In genomic region chr9:125189011-125189360, GRCh38 we compare ENCODE assay signal across 8 cellular contexts. TPM values are rescaled to one million over a fixed set of nuclear protein-coding genes. Genes with fewer than 3 reads are reported as not detected.
DNase-seq lines count a peak whose midpoint lies in the region; ATAC-seq, FAIRE-seq and TF ChIP-seq lines count a peak whose summit lies in the region.

No MANE protein-coding gene starts in this region.

- H3K4me2 ChIP-seq in OCI-LY7 (ENCODE audit: low read length): peak overlapping the region; percentile 81
- H3K4me2 ChIP-seq in K562 (ENCODE audit: insufficient read depth, low read length): peak overlapping the region; percentile 96

- TF ChIP-seq EP300 in K562 (IDR thresholded peaks at IDR 0.05; ENCODE audit: low read length): no peak

- H3K9me3 ChIP-seq in OCI-LY7 (ENCODE audit: low read length) (no peaks in the 10 kb centered on the region), K562 (replicated peaks; ENCODE audit: control insufficient read depth, insufficient read depth, low read depth, low read length) (no peaks in the 10 kb centered on the region)

- WGBS in K562 (ENCODE audit: insufficient coverage, low coverage, missing lambda C conversion rate): 2% methylated on average over 26 of the region's 26 CpGs

- no peaks in the 10 kb centered on the region for H3K27me3 ChIP-seq in K562 (ENCODE audit: control insufficient read depth in 2 of 2, insufficient read depth in 2 of 2, low read length in 2 of 2)
- no peaks in the 10 kb centered on the region for H3K27me3 ChIP-seq in kidney epithelial cell (ENCODE audit: control insufficient read depth, insufficient read depth, low read length)

- BruUV-seq in OCI-LY7 (replicated peaks; lab: Mats Ljungman, UMichigan): TSS peak; percentile 82
- BruUV-seq in K562 (replicated peaks; lab: Mats Ljungman, UMichigan): TSS peak; percentile 77

- no peaks in the 10 kb centered on the region for H3K9me1 ChIP-seq in K562 (ENCODE audit: control insufficient read depth, insufficient read depth, low read length)

- DNase-seq in GM10266 (ENCODE audit: extremely low spot score): peak; percentile 22
- peak; percentile 51 for DNase-seq in OCI-LY7 (ENCODE audit: low spot score)
- DNase-seq in K562 (ENCODE audit: extremely low read depth in 1 of 4, low spot score in 3 of 4): peak in 2 of 4 experiments; percentile 42 to 53
- no peak for DNase-seq in kidney epithelial cell (ENCODE audit: low read depth)
- peak; percentile 24 for DNase-seq in stimulated activated CD8-positive, alpha-beta memory T cell treated with anti-CD3 and anti-CD28 coated beads, Interleukin-4, amount 100 ng/mL, for 24 hours (ENCODE audit: low read depth)
- no peak for DNase-seq in retina
- DNase-seq in NCI-H2029 (lab: John Stamatoyannopoulos, UW): no peak

- H3K4me1 ChIP-seq in OCI-LY7 (ENCODE audit: insufficient read depth, low read length, poor library complexity, severe bottlenecking) (peaks cover 42% of the 10 kb centered on the region), K562 (replicated peaks in 1 of 2; ENCODE audit: control insufficient read depth in 2 of 2, insufficient read depth in 2 of 2, low read length in 2 of 2) (peaks cover 5 to 20% of the 10 kb centered on the region in 2 experiments; a peak in 4 of 5 replicates)

- intact Hi-C loops in OCI-LY7 (cut with micrococcal nuclease; ENCODE audit: unreplicated experiment): loop anchor here (1.0 kb wide), 1 partner anchor 52 kb away; the partner anchor contains the start of gene HSPA5
- intact Hi-C loops in K562 (cut with micrococcal nuclease): no loop called here

- in situ Hi-C loops in K562 (cut with MboI): no loop called here

- H3K27ac ChIP-seq in OCI-LY7 (ENCODE audit: low read depth, low read length, poor library complexity, severe bottlenecking) (peak overlapping the region; percentile 74), K562 (ENCODE audit: extremely low read depth, low read depth, low read length) (peak overlapping the region; percentile 91)

- H3K4me3 ChIP-seq in OCI-LY7 (ENCODE audit: low read depth, low read length, poor library complexity, severe bottlenecking): peak overlapping the region; percentile 96
- H3K4me3 ChIP-seq in K562: peak overlapping the region; percentile 96
- peak overlapping the region; percentile 91 for H3K4me3 ChIP-seq in kidney epithelial cell (ENCODE audit: low read depth, low read length)

- CTCF ChIA-PET in OCI-LY7 (lab: Charles Lee; ENCODE audit: unreplicated experiment) (interaction anchor here (0.6 kb wide), 1 partner anchor 95 kb away, joined by 3 read pairs; no protein-coding TSS in a partner anchor), K562 (lab: Yijun Ruan, JAX; ENCODE audit: low intra/inter-chr PET ratio) (no interaction called here)

- POLR2A ChIA-PET in OCI-LY7 (lab: Charles Lee): no interaction called here
- POLR2A ChIA-PET in K562 (lab: Yijun Ruan, JAX): interaction anchor here (0.6 kb wide), 2 partner anchors 17 to 495 kb away, joined by 3 read pairs; no protein-coding TSS in a partner anchor

- no peak for TF ChIP-seq POLR2A in K562 (conservative IDR thresholded peaks at IDR 0.05)

- no peak for TF ChIP-seq CTCF in GM10266 (IDR thresholded peaks at IDR 0.05; ENCODE audit: control insufficient read depth, insufficient read depth, low read depth, missing control alignments)
- TF ChIP-seq CTCF in OCI-LY7 (conservative IDR thresholded peaks at IDR 0.05; ENCODE audit: low read length): no peak
- no peak for TF ChIP-seq CTCF in K562 (IDR thresholded peaks at IDR 0.05 in 2 of 3, conservative IDR thresholded peaks at IDR 0.05 in 1 of 3; ENCODE audit: insufficient read depth in 2 of 3, low read depth in 1 of 3, low read length in 3 of 3)
- no peak for TF ChIP-seq CTCF in kidney epithelial cell (IDR thresholded peaks at IDR 0.05; ENCODE audit: insufficient read depth, low read length, poor library complexity, severe bottlenecking)

- no peaks in the 10 kb centered on the region for H3K9me2 ChIP-seq in OCI-LY7 (ENCODE audit: insufficient read depth, low read length)

- H3K79me2 ChIP-seq in OCI-LY7 (ENCODE audit: insufficient read depth, low read depth, low read length) (peaks cover 70% of the 10 kb centered on the region), K562 (ENCODE audit: control insufficient read depth, insufficient read depth, low read length) (peaks cover 64% of the 10 kb centered on the region)

- H4K20me1 ChIP-seq in OCI-LY7 (ENCODE audit: insufficient read depth, low read length) (peaks cover 5% of the 10 kb centered on the region; the same call in 1 of the 2 replicates), K562 (replicated peaks; ENCODE audit: control insufficient read depth, insufficient read depth, low read length) (0 out of 2 replicates have a peak, but pooled peaks cover 4% of the 10 kb centered on the region)

- peak; percentile 5 for ATAC-seq in HG02588 (IDR thresholded peaks at IDR 0.05; ENCODE audit: unreplicated experiment)
- ATAC-seq in K562: peak; percentile 61

- no peak for FAIRE-seq in K562 (lab: Jason Lieb, UNC)

- H2AFZ ChIP-seq in OCI-LY7 (ENCODE audit: low read length) (peak overlapping the region; percentile 73; the same call in 1 of the 2 replicates), K562 (ENCODE audit: low read depth, low read length) (peak overlapping the region; percentile 98)

- no peak for TF ChIP-seq RAD21 in K562 (CRISPR knock-in tag; conservative IDR thresholded peaks at IDR 0.05 in 1 of 2, IDR thresholded peaks at IDR 0.05 in 1 of 2)

- H3K36me3 ChIP-seq in OCI-LY7 (ENCODE audit: insufficient read depth, low read length): peaks cover 12% of the 10 kb centered on the region; the same call in 1 of the 2 replicates
- H3K36me3 ChIP-seq in K562 (ENCODE audit: control insufficient read depth, insufficient read depth, low read length): peaks cover 10% of the 10 kb centered on the region; the same call in 2 of the 3 replicates
- H3K36me3 ChIP-seq in kidney epithelial cell (ENCODE audit: control insufficient read depth, insufficient read depth, low read length): no peaks in the 10 kb centered on the region

- peak overlapping the region; percentile 93 to 99 for H3K9ac ChIP-seq in K562 (ENCODE audit: insufficient read depth in 1 of 2, low read depth in 2 of 2, low read length in 2 of 2)

RNA-seq across cellular contexts. Expression of gene PPP6C, which starts 0.6 kb away (rescaled TPM):
- total RNA-seq in OCI-LY7 (2014; rRNA removed; shearing (Covaris generic)): 18.9 and 21.4 TPM in 2 replicates
- total RNA-seq in OCI-LY7 (2022): 51.9 and 55.1 TPM in 2 replicates
- 6.8 and 18.2 TPM in 2 replicates for total RNA-seq in K562 (2011; cell fraction: chromatin; rRNA removed; ENCODE audit: low replicate concordance)
- total RNA-seq in K562 (2011; cell fraction: nucleolus; rRNA removed): 5.5 and 5.7 TPM in 2 replicates
- 11.7 and 18.9 TPM in 2 replicates for total RNA-seq in K562 (2011; cell fraction: nucleoplasm; rRNA removed)
- total RNA-seq in K562 (2014; rRNA removed): 18.8 and 23.1 TPM in 2 replicates
- total RNA-seq in K562 (2014; rRNA removed; fragmentation: Illumina TruSeq; extraction: Trizol): 41.0 and 48.5 TPM in 2 replicates
- 33.7 and 36.5 TPM in 2 replicates for total RNA-seq in K562 (2015; rRNA removed; fragmentation: Illumina TruSeq; extraction: Trizol)
- 41.5 and 44.8 TPM in 2 replicates for total RNA-seq in K562 (2021)
- polyA plus RNA-seq in K562 (2011; rRNA removed): 27.4 and 44.8 TPM in 2 replicates
- 10.1 and 24.5 TPM in 2 replicates for polyA plus RNA-seq in K562 (2011; cell fraction: cytosol; rRNA removed)
- 5.7 and 10.9 TPM in 2 replicates for polyA plus RNA-seq in K562 (2011; cell fraction: nucleus; rRNA removed)
- polyA plus RNA-seq in K562 (2012): 26.5 and 30.6 TPM in 2 replicates
- polyA plus RNA-seq in K562 (2014; fragmentation: Illumina TruSeq; extraction: Trizol): 36.0 and 40.9 TPM in 2 replicates
- 10 to 100 TPM; 35.0 to 38.3 TPM for polyA plus RNA-seq in K562 (2014; fragmentation: Nextera tagmentation; extraction: Ambion mirVana)
- 25.4 and 30.0 TPM in 2 replicates for polyA plus RNA-seq in K562 (2014; rRNA removed)
- polyA minus RNA-seq in K562 (2011; rRNA and poly(A)+ RNA removed): 37.4 and 46.7 TPM in 2 replicates
- polyA minus RNA-seq in K562 (2011; cell fraction: cytosol; rRNA and poly(A)+ RNA removed): 16.5 and 21.3 TPM in 2 replicates
- 3.4 and 8.1 TPM in 2 replicates for polyA minus RNA-seq in K562 (2011; cell fraction: nucleus; rRNA and poly(A)+ RNA removed)
- 24.7 and 25.3 TPM in 2 replicates for total RNA-seq in kidney epithelial cell

RNA-seq across cellular contexts. Expression of gene RABEPK, which starts 11.4 kb away (rescaled TPM):
- 16.2 and 27.0 TPM in 2 replicates for total RNA-seq in OCI-LY7 (2014; rRNA removed; shearing (Covaris generic))
- 22.9 and 23.9 TPM in 2 replicates for total RNA-seq in OCI-LY7 (2022)
- 14.7 and 22.7 TPM in 2 replicates for total RNA-seq in K562 (2011; cell fraction: chromatin; rRNA removed; ENCODE audit: low replicate concordance)
- total RNA-seq in K562 (2011; cell fraction: nucleolus; rRNA removed): 18.2 and 21.8 TPM in 2 replicates
- total RNA-seq in K562 (2011; cell fraction: nucleoplasm; rRNA removed): 18.0 and 21.3 TPM in 2 replicates
- total RNA-seq in K562 (2014; rRNA removed): 38.3 and 52.9 TPM in 2 replicates
- 46.6 and 50.3 TPM in 2 replicates for total RNA-seq in K562 (2014; rRNA removed; fragmentation: Illumina TruSeq; extraction: Trizol)
- 47.5 and 49.4 TPM in 2 replicates for total RNA-seq in K562 (2015; rRNA removed; fragmentation: Illumina TruSeq; extraction: Trizol)
- total RNA-seq in K562 (2021): 47.4 and 51.5 TPM in 2 replicates
- polyA plus RNA-seq in K562 (2011; rRNA removed): 68.2 and 68.4 TPM in 2 replicates
- polyA plus RNA-seq in K562 (2011; cell fraction: cytosol; rRNA removed): 58.3 and 66.8 TPM in 2 replicates
- polyA plus RNA-seq in K562 (2011; cell fraction: nucleus; rRNA removed): 39.3 and 47.1 TPM in 2 replicates
- polyA plus RNA-seq in K562 (2012): 40.4 and 73.3 TPM in 2 replicates
- polyA plus RNA-seq in K562 (2014; fragmentation: Illumina TruSeq; extraction: Trizol): 52.7 and 59.3 TPM in 2 replicates
- 100 to 1,000 TPM in 1 of 2 experiments, 10 to 100 TPM in 1; 81.5 to 113 TPM for polyA plus RNA-seq in K562 (2014; fragmentation: Nextera tagmentation; extraction: Ambion mirVana)
- polyA plus RNA-seq in K562 (2014; rRNA removed): 52.8 and 54.2 TPM in 2 replicates
- 40.8 and 47.8 TPM in 2 replicates for polyA minus RNA-seq in K562 (2011; rRNA and poly(A)+ RNA removed)
- polyA minus RNA-seq in K562 (2011; cell fraction: cytosol; rRNA and poly(A)+ RNA removed): 17.8 and 19.6 TPM in 2 replicates
- polyA minus RNA-seq in K562 (2011; cell fraction: nucleus; rRNA and poly(A)+ RNA removed): 6.1 and 10.8 TPM in 2 replicates
- 19.8 and 24.2 TPM in 2 replicates for total RNA-seq in kidney epithelial cell

RNA-seq across cellular contexts. Expression of gene SCAI, which starts 45.7 kb away (rescaled TPM):
- total RNA-seq in OCI-LY7 (2014; rRNA removed; shearing (Covaris generic)): 23.8 and 25.0 TPM in 2 replicates
- 21.5 and 25.4 TPM in 2 replicates for total RNA-seq in OCI-LY7 (2022)
- 53.4 and 125 TPM in 2 replicates for total RNA-seq in K562 (2011; cell fraction: chromatin; rRNA removed; ENCODE audit: low replicate concordance)
- total RNA-seq in K562 (2011; cell fraction: nucleolus; rRNA removed): 19.5 and 28.4 TPM in 2 replicates
- total RNA-seq in K562 (2011; cell fraction: nucleoplasm; rRNA removed): 44.9 and 60.8 TPM in 2 replicates
- total RNA-seq in K562 (2014; rRNA removed): 2.3 and 4.0 TPM in 2 replicates
- 9.7 and 11.4 TPM in 2 replicates for total RNA-seq in K562 (2014; rRNA removed; fragmentation: Illumina TruSeq; extraction: Trizol)
- total RNA-seq in K562 (2015; rRNA removed; fragmentation: Illumina TruSeq; extraction: Trizol): 6.2 and 7.0 TPM in 2 replicates
- 6.9 and 9.4 TPM in 2 replicates for total RNA-seq in K562 (2021)
- polyA plus RNA-seq in K562 (2011; rRNA removed): 12.4 and 15.0 TPM in 2 replicates
- 2.5 and 7.2 TPM in 2 replicates for polyA plus RNA-seq in K562 (2011; cell fraction: cytosol; rRNA removed)
- polyA plus RNA-seq in K562 (2011; cell fraction: nucleus; rRNA removed): 11.3 and 18.1 TPM in 2 replicates
- 2.0 and 2.8 TPM in 2 replicates for polyA plus RNA-seq in K562 (2012)
- polyA plus RNA-seq in K562 (2014; fragmentation: Illumina TruSeq; extraction: Trizol): 3.1 and 4.1 TPM in 2 replicates
- polyA plus RNA-seq in K562 (2014; fragmentation: Nextera tagmentation; extraction: Ambion mirVana): under 1 TPM; 0.70 to 0.84 TPM
- polyA plus RNA-seq in K562 (2014; rRNA removed): 4.2 TPM in 2 replicates
- 26.3 and 39.0 TPM in 2 replicates for polyA minus RNA-seq in K562 (2011; rRNA and poly(A)+ RNA removed)
- 13.0 and 19.6 TPM in 2 replicates for polyA minus RNA-seq in K562 (2011; cell fraction: cytosol; rRNA and poly(A)+ RNA removed)
- 10.5 and 21.5 TPM in 2 replicates for polyA minus RNA-seq in K562 (2011; cell fraction: nucleus; rRNA and poly(A)+ RNA removed)
- 2.3 and 5.8 TPM in 2 replicates for total RNA-seq in kidney epithelial cell

RNA-seq across cellular contexts. Expression of gene HSPA5, which starts 52.2 kb away (rescaled TPM):
- 49.0 and 52.1 TPM in 2 replicates for total RNA-seq in OCI-LY7 (2014; rRNA removed; shearing (Covaris generic))
- total RNA-seq in OCI-LY7 (2022) (115 and 150 TPM in 2 replicates), K562 (2014; rRNA removed) (96.5 and 110 TPM in 2 replicates), K562 (2014; rRNA removed; fragmentation: Illumina TruSeq; extraction: Trizol) (64.8 and 71.7 TPM in 2 replicates), K562 (2015; rRNA removed; fragmentation: Illumina TruSeq; extraction: Trizol) (54.3 and 55.1 TPM in 2 replicates), K562 (2021) (215 and 223 TPM in 2 replicates), kidney epithelial cell (387 and 410 TPM in 2 replicates)
- total RNA-seq in K562 (2011; cell fraction: chromatin; rRNA removed; ENCODE audit: low replicate concordance): 366 and 632 TPM in 2 replicates
- total RNA-seq in K562 (2011; cell fraction: nucleolus; rRNA removed): 590 and 687 TPM in 2 replicates
- 558 and 752 TPM in 2 replicates for total RNA-seq in K562 (2011; cell fraction: nucleoplasm; rRNA removed)
- polyA plus RNA-seq in K562 (2011; rRNA removed) (124 and 160 TPM in 2 replicates), K562 (2014; fragmentation: Illumina TruSeq; extraction: Trizol) (222 and 265 TPM in 2 replicates), K562 (2014; fragmentation: Nextera tagmentation; extraction: Ambion mirVana) (100 to 1,000 TPM in 1 of 2 experiments, 10 to 100 TPM in 1; 48.0 to 113 TPM), K562 (2014; rRNA removed) (156 and 169 TPM in 2 replicates)
- polyA plus RNA-seq in K562 (2011; cell fraction: cytosol; rRNA removed): 64.7 and 120 TPM in 2 replicates
- 65.0 and 135 TPM in 2 replicates for polyA plus RNA-seq in K562 (2011; cell fraction: nucleus; rRNA removed)
- polyA plus RNA-seq in K562 (2012): 209 and 415 TPM in 2 replicates
- polyA minus RNA-seq in K562 (2011; rRNA and poly(A)+ RNA removed): 183 and 250 TPM in 2 replicates
- polyA minus RNA-seq in K562 (2011; cell fraction: cytosol; rRNA and poly(A)+ RNA removed): 152 and 186 TPM in 2 replicates
- polyA minus RNA-seq in K562 (2011; cell fraction: nucleus; rRNA and poly(A)+ RNA removed): 35.9 and 116 TPM in 2 replicates

Comparison
In these comparisons a context has a peak if more than half of its experiments do, and no peak if none do; other contexts are left out.
1. DNase-seq: peak in GM10266 (single experiment), OCI-LY7 (single experiment) and stimulated activated CD8-positive, alpha-beta memory T cell treated with anti-CD3 and anti-CD28 coated beads, Interleukin-4, amount 100 ng/mL, for 24 hours (single experiment); none in kidney epithelial cell (single experiment), retina (single experiment) and NCI-H2029 (single experiment).
2. Peak in every context shown above with its lines, with median percentiles within 50 percentile points of each other: H3K4me3 ChIP-seq.